In genomic region chr6:157841211-157841840, GRCh38 we compare ENCODE assay signal across 8 cellular contexts. TPM values are rescaled to one million over a fixed set of nuclear protein-coding genes. Genes with fewer than 3 reads are reported as not detected.
DNase-seq lines count a peak whose midpoint lies in the region; ATAC-seq and TF ChIP-seq lines count a peak whose summit lies in the region.

No MANE protein-coding gene starts in this region.

- H3K4me3 Mint-ChIP-seq in glutamatergic neuron (ENCODE audit: unreplicated experiment): peak overlapping the region; percentile 45

- no peaks in the 10 kb centered on the region for H3K36me3 ChIP-seq in tibial nerve

- TF ChIP-seq POLR2A in tibial nerve (IDR thresholded peaks at IDR 0.05): no peak

- no peak for TF ChIP-seq EP300 in tibial nerve (IDR thresholded peaks at IDR 0.05)

- peaks cover 0 to 67% (median 13%) of the 10 kb centered on the region in 4 donors for H3K4me1 ChIP-seq in tibial nerve

- ATAC-seq in GM18511 (IDR thresholded peaks at IDR 0.05; ENCODE audit: unreplicated experiment): peak; percentile 85
- peak; percentile 83 for ATAC-seq in GM21786 (IDR thresholded peaks at IDR 0.05; ENCODE audit: unreplicated experiment)

- H3K9me3 Mint-ChIP-seq in glutamatergic neuron (ENCODE audit: unreplicated experiment): peaks cover 4% of the 10 kb centered on the region

- DNase-seq in LoVo (ENCODE audit: low spot score) (peak; percentile 71), glutamatergic neuron (no peak), tibial nerve (ENCODE audit: low spot score in 2 of 2) (no peak), SHP77 treated with DMSO at 0.1 percent for 48 hours (lab: John Stamatoyannopoulos, UW) (no peak), DMS79 (lab: John Stamatoyannopoulos, UW) (no peak), NCI-H748 (lab: John Stamatoyannopoulos, UW; ENCODE audit: unreplicated experiment) (no peak)

- H3K27me3 ChIP-seq in tibial nerve: no peaks in the 10 kb centered on the region

- 75 to 93% methylated on average over 2 of the region's 2 CpGs for WGBS in tibial nerve, 2 donors

- peaks cover 48% of the 10 kb centered on the region for H3K4me1 Mint-ChIP-seq in glutamatergic neuron (ENCODE audit: low read depth, unreplicated experiment)

- H3K9me3 ChIP-seq in tibial nerve: no peaks in the 10 kb centered on the region

- peak overlapping the region; percentile 65 for H3K27ac Mint-ChIP-seq in glutamatergic neuron (ENCODE audit: unreplicated experiment)

- no peak overlapping the region for H3K27ac ChIP-seq in tibial nerve

- no peak overlapping the region for H3K4me3 ChIP-seq in tibial nerve

- TF ChIP-seq CTCF in glutamatergic neuron (IDR thresholded peaks at IDR 0.05; ENCODE audit: partially characterized antibody, unreplicated experiment) (no peak), tibial nerve (IDR thresholded peaks at IDR 0.05) (no peak)

- H3K27me3 Mint-ChIP-seq in glutamatergic neuron (ENCODE audit: unreplicated experiment): peaks cover 3% of the 10 kb centered on the region

- H3K36me3 Mint-ChIP-seq in glutamatergic neuron (ENCODE audit: unreplicated experiment): no peaks in the 10 kb centered on the region

RNA-seq across cellular contexts. Expression of gene SNX9, which starts 18.3 kb away (rescaled TPM):
- total RNA-seq in glutamatergic neuron (ENCODE audit: unreplicated experiment) (45.7 TPM), tibial nerve (10 to 100 TPM; 61.2 to 69.2 (median 63.9) TPM)
